ENCODE assay signal across 23 cellular contexts in genomic region chr11:38612701-38613100, GRCh38.
"Had no signal": no experiment of that assay in that cellular context is flagged by ENCODE, and none has a peak within 500 bp of the region (broad histone marks: within the 10 kb centered on the region; RNA-seq: fewer than 3 reads in every experiment).

No MANE protein-coding gene starts in this region.

- H3K79me2 ChIP-seq: hepatocyte had no signal

- H2AFZ ChIP-seq: hepatocyte had no signal

- H3K4me3 Mint-ChIP-seq: dendritic cell treated with granulocyte-macrophage colony-stimulating factor and Interleukin-4, amounts not matched to agents 40 ng/mL and 50 ng/mL, for 4 days; effector memory CD8-positive, alpha-beta T cell; endodermal cell; immature natural killer cell; mesothelial cell of epicardium had no signal

- H3K27me3 Mint-ChIP-seq: dendritic cell treated with granulocyte-macrophage colony-stimulating factor and Interleukin-4, amounts not matched to agents 40 ng/mL and 50 ng/mL, for 4 days; effector memory CD8-positive, alpha-beta T cell had no signal

- H3K4me3 ChIP-seq: colonic mucosa, esophagus squamous epithelium, gastroesophageal sphincter, heart left ventricle, hepatocyte, left lung, lower lobe of right lung, mucosa of descending colon had no signal

- DNase-seq: colonic mucosa; cortex of kidney; effector CD8-positive, alpha-beta T cell; effector memory CD8-positive, alpha-beta T cell; endodermal cell; erythroblast; esophagus squamous epithelium; foreskin fibroblast; heart left ventricle; hypothalamus; immature natural killer cell; left cardiac atrium; left lung; left ventricle myocardium superior; lower lobe of right lung; mesenchymal stem cell; mucosa of descending colon had no signal

- H3K27ac Mint-ChIP-seq: dendritic cell treated with granulocyte-macrophage colony-stimulating factor and Interleukin-4, amounts not matched to agents 40 ng/mL and 50 ng/mL, for 4 days; effector memory CD8-positive, alpha-beta T cell; endodermal cell; immature natural killer cell; mesothelial cell of epicardium had no signal

- H3K27me3 ChIP-seq: colonic mucosa, esophagus squamous epithelium, gastroesophageal sphincter, heart left ventricle, hepatocyte, left lung had no signal

- H3K9me3 ChIP-seq: colonic mucosa had no signal

- H3K36me3 Mint-ChIP-seq: immature natural killer cell had no signal

- ATAC-seq: effector memory CD8-positive, alpha-beta T cell; esophagus mucosa; gastroesophageal sphincter; heart left ventricle; left cardiac atrium; left lung; left ventricle myocardium superior; lower lobe of right lung; mucosa of descending colon had no signal

- H3K4me1 ChIP-seq: colonic mucosa, esophagus squamous epithelium, gastroesophageal sphincter, heart left ventricle, left lung, lower lobe of right lung had no signal

- H3K4me2 ChIP-seq: hepatocyte had no signal

- H3K4me1 Mint-ChIP-seq: endodermal cell, immature natural killer cell had no signal

- H3K27ac ChIP-seq: colonic mucosa, epithelial cell of prostate, esophagus squamous epithelium, gastroesophageal sphincter, heart left ventricle, hepatocyte, left lung, lower lobe of right lung had no signal

- H3K36me3 ChIP-seq: colonic mucosa, esophagus squamous epithelium, gastroesophageal sphincter, heart left ventricle, left lung, lower lobe of right lung had no signal
